ENCODE assay signal across 1 cellular context in the genomic region with DNA sequence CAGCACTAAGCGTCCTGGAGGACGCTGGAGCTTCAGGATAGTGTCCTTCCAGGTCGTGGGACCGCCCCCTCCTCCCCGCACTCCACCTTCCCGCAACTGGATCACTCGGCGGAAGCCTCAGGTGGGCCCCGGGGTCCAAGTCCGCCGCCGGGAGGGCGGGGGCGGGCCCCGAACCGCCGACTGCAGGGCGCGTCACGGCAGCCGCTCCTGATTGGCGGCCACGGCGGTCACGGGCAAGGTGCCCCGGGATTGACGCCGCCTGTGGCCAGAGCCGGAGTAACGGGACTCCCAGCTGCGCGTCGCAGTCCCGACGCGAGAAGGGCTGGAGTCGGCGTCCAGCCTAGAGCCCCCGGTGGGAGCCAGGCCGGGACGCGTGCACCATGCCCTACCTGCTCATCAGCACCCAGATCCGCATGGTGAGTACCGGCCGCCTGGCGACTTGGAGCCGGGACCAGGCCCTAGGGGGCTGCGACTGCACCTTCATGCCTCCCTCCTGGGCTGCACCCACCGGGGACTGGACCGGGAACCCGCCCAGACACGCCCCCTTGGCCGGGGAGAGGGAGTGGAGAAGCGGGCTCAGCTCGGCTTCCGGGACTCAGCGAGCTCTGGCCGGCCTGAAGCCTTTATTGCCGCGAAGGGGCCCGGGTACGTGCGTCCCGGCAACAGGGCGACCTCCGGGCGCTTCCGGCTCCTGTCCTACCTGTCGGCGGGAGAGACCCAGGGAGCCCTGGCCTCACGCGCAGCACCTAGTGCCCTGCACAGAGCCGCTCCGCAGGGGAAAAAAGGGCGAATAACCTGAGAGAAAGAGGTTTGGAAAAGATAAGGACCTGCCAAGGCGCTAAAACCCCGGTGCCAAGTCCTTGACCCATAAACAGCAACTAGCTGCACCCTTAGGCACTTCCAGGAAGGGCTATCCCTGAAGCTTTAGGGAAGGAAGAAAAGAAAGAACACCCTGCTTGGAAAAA.
TF ChIP-seq lines count a peak whose summit lies in the region.

A gene (plus strand): TSS at position 268 of the 965 bp plus-strand sequence. CDS start 113 bp downstream, at position 381.

TF ChIP-seq in HepG2, 621 proteins besides CTCF, POLR2A, EP300 and RAD21 (continued from another document and continues in another):
- TF ChIP-seq, protein P1, sequence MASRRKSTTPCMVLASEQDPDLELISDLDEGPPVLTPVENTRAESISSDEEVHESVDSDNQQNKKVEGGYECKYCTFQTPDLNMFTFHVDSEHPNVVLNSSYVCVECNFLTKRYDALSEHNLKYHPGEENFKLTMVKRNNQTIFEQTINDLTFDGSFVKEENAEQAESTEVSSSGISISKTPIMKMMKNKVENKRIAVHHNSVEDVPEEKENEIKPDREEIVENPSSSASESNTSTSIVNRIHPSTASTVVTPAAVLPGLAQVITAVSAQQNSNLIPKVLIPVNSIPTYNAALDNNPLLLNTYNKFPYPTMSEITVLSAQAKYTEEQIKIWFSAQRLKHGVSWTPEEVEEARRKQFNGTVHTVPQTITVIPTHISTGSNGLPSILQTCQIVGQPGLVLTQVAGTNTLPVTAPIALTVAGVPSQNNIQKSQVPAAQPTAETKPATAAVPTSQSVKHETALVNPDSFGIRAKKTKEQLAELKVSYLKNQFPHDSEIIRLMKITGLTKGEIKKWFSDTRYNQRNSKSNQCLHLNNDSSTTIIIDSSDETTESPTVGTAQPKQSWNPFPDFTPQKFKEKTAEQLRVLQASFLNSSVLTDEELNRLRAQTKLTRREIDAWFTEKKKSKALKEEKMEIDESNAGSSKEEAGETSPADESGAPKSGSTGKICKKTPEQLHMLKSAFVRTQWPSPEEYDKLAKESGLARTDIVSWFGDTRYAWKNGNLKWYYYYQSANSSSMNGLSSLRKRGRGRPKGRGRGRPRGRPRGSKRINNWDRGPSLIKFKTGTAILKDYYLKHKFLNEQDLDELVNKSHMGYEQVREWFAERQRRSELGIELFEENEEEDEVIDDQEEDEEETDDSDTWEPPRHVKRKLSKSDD (CRISPR knock-in tag; IDR thresholded peaks at IDR 0.05; ENCODE audit: low read depth) = peak; percentile 81
- peak; percentile 56; the same call in 1 of the 2 replicates for TF ChIP-seq ZBTB3 (CRISPR knock-in tag; IDR thresholded peaks at IDR 0.05; ENCODE audit: borderline replicate concordance, low read depth)
- TF ChIP-seq, protein P2, sequence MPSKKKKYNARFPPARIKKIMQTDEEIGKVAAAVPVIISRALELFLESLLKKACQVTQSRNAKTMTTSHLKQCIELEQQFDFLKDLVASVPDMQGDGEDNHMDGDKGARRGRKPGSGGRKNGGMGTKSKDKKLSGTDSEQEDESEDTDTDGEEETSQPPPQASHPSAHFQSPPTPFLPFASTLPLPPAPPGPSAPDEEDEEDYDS (CRISPR knock-in tag; IDR thresholded peaks at IDR 0.05) = peak; percentile 65
- no peak; the same call in 1 of the 2 replicates for TF ChIP-seq TMF1 (CRISPR knock-in tag; IDR thresholded peaks at IDR 0.05; ENCODE audit: low read depth)
- no peak for TF ChIP-seq SRSF9 (IDR thresholded peaks at IDR 0.05; ENCODE audit: borderline replicate concordance, insufficient read depth, low read depth, low read length, poor library complexity, severe bottlenecking)
- TF ChIP-seq HNF4G (IDR thresholded peaks at IDR 0.05; ENCODE audit: borderline replicate concordance, low read depth, low read length) = peak; percentile 80
- peak; percentile 74 for TF ChIP-seq HNF4G (CRISPR knock-in tag; IDR thresholded peaks at IDR 0.05; ENCODE audit: borderline replicate concordance, low read depth)
- TF ChIP-seq, protein P3, sequence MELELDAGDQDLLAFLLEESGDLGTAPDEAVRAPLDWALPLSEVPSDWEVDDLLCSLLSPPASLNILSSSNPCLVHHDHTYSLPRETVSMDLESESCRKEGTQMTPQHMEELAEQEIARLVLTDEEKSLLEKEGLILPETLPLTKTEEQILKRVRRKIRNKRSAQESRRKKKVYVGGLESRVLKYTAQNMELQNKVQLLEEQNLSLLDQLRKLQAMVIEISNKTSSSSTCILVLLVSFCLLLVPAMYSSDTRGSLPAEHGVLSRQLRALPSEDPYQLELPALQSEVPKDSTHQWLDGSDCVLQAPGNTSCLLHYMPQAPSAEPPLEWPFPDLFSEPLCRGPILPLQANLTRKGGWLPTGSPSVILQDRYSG (CRISPR knock-in tag; IDR thresholded peaks at IDR 0.05) = peak; percentile 59; the same call in 1 of the 2 replicates
- no peak for TF ChIP-seq SOX13 (IDR thresholded peaks at IDR 0.05)
- peak in 1 of 2 experiments; percentile 43; a peak in 2 of 4 replicates for TF ChIP-seq SOX13 (CRISPR knock-in tag; conservative IDR thresholded peaks at IDR 0.05 in 1 of 2, IDR thresholded peaks at IDR 0.05 in 1 of 2)
- peak; percentile 61; the same call in 1 of the 2 replicates for TF ChIP-seq NR2C2 (CRISPR knock-in tag; IDR thresholded peaks at IDR 0.05; ENCODE audit: borderline replicate concordance)
- TF ChIP-seq JUN (CRISPR knock-in tag; IDR thresholded peaks at IDR 0.05) = peak; percentile 28; the same call in 1 of the 2 replicates
- no peak for TF ChIP-seq CENPX (CRISPR knock-in tag; IDR thresholded peaks at IDR 0.05)
- TF ChIP-seq, protein P4, sequence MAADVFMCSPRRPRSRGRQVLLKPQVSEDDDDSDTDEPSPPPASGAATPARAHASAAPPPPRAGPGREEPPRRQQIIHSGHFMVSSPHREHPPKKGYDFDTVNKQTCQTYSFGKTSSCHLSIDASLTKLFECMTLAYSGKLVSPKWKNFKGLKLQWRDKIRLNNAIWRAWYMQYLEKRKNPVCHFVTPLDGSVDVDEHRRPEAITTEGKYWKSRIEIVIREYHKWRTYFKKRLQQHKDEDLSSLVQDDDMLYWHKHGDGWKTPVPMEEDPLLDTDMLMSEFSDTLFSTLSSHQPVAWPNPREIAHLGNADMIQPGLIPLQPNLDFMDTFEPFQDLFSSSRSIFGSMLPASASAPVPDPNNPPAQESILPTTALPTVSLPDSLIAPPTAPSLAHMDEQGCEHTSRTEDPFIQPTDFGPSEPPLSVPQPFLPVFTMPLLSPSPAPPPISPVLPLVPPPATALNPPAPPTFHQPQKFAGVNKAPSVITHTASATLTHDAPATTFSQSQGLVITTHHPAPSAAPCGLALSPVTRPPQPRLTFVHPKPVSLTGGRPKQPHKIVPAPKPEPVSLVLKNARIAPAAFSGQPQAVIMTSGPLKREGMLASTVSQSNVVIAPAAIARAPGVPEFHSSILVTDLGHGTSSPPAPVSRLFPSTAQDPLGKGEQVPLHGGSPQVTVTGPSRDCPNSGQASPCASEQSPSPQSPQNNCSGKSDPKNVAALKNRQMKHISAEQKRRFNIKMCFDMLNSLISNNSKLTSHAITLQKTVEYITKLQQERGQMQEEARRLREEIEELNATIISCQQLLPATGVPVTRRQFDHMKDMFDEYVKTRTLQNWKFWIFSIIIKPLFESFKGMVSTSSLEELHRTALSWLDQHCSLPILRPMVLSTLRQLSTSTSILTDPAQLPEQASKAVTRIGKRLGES (CRISPR knock-in tag; IDR thresholded peaks at IDR 0.05; ENCODE audit: borderline replicate concordance) = no peak
- TF ChIP-seq, protein P5, sequence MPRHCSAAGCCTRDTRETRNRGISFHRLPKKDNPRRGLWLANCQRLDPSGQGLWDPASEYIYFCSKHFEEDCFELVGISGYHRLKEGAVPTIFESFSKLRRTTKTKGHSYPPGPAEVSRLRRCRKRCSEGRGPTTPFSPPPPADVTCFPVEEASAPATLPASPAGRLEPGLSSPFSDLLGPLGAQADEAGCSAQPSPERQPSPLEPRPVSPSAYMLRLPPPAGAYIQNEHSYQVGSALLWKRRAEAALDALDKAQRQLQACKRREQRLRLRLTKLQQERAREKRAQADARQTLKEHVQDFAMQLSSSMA (CRISPR knock-in tag; IDR thresholded peaks at IDR 0.05) = peak; percentile 15; the same call in 1 of the 2 replicates
- TF ChIP-seq ZNF772 (CRISPR knock-in tag; IDR thresholded peaks at IDR 0.05) = peak; percentile 85; the same call in 1 of the 2 replicates
- 0 out of 2 replicates have a peak, but pooled peaks have one; percentile 46 for TF ChIP-seq ZFAT (CRISPR knock-in tag; conservative IDR thresholded peaks at IDR 0.05)
- peak; percentile 70; the same call in 1 of the 2 replicates for TF ChIP-seq YEATS2 (CRISPR knock-in tag; IDR thresholded peaks at IDR 0.05; ENCODE audit: borderline replicate concordance)
- TF ChIP-seq, protein P6, sequence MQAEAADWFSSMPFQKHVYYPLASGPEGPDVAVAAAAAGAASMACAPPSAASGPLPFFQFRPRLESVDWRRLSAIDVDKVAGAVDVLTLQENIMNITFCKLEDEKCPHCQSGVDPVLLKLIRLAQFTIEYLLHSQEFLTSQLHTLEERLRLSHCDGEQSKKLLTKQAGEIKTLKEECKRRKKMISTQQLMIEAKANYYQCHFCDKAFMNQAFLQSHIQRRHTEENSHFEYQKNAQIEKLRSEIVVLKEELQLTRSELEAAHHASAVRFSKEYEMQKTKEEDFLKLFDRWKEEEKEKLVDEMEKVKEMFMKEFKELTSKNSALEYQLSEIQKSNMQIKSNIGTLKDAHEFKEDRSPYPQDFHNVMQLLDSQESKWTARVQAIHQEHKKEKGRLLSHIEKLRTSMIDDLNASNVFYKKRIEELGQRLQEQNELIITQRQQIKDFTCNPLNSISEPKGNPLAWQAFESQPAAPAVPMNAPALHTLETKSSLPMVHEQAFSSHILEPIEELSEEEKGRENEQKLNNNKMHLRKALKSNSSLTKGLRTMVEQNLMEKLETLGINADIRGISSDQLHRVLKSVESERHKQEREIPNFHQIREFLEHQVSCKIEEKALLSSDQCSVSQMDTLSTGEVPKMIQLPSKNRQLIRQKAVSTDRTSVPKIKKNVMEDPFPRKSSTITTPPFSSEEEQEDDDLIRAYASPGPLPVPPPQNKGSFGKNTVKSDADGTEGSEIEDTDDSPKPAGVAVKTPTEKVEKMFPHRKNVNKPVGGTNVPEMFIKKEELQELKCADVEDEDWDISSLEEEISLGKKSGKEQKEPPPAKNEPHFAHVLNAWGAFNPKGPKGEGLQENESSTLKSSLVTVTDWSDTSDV (CRISPR knock-in tag; IDR thresholded peaks at IDR 0.05) = peak; percentile 66; the same call in 1 of the 2 replicates
- no peak for TF ChIP-seq ATAD3A (CRISPR knock-in tag; IDR thresholded peaks at IDR 0.05)
- TF ChIP-seq, protein P7, sequence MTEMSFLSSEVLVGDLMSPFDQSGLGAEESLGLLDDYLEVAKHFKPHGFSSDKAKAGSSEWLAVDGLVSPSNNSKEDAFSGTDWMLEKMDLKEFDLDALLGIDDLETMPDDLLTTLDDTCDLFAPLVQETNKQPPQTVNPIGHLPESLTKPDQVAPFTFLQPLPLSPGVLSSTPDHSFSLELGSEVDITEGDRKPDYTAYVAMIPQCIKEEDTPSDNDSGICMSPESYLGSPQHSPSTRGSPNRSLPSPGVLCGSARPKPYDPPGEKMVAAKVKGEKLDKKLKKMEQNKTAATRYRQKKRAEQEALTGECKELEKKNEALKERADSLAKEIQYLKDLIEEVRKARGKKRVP (CRISPR knock-in tag; IDR thresholded peaks at IDR 0.05) = no peak
- peak; percentile 85; the same call in 1 of the 2 replicates for TF ChIP-seq ZBTB7B (CRISPR knock-in tag; IDR thresholded peaks at IDR 0.05)
- TF ChIP-seq MEIS1 (CRISPR knock-in tag; IDR thresholded peaks at IDR 0.05; ENCODE audit: borderline replicate concordance) = peak; percentile 85; the same call in 1 of the 2 replicates
- TF ChIP-seq SAP130 (CRISPR knock-in tag; IDR thresholded peaks at IDR 0.05; ENCODE audit: low read depth) = peak; percentile 88
- peak; percentile 44; the same call in 1 of the 2 replicates for TF ChIP-seq ZNF317 (CRISPR knock-in tag; IDR thresholded peaks at IDR 0.05)
- TF ChIP-seq, protein P8, sequence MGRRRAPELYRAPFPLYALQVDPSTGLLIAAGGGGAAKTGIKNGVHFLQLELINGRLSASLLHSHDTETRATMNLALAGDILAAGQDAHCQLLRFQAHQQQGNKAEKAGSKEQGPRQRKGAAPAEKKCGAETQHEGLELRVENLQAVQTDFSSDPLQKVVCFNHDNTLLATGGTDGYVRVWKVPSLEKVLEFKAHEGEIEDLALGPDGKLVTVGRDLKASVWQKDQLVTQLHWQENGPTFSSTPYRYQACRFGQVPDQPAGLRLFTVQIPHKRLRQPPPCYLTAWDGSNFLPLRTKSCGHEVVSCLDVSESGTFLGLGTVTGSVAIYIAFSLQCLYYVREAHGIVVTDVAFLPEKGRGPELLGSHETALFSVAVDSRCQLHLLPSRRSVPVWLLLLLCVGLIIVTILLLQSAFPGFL (CRISPR knock-in tag; IDR thresholded peaks at IDR 0.05) = no peak
- peak; percentile 76; the same call in 1 of the 2 replicates for TF ChIP-seq ZNF614 (CRISPR knock-in tag; IDR thresholded peaks at IDR 0.05; ENCODE audit: borderline replicate concordance)
- peak; percentile 82; the same call in 1 of the 2 replicates for TF ChIP-seq AHR (CRISPR knock-in tag; IDR thresholded peaks at IDR 0.05)
- peak; percentile 83 for TF ChIP-seq ASH2L (IDR thresholded peaks at IDR 0.05; ENCODE audit: insufficient read length, low read depth, low read length)
- TF ChIP-seq ZNF326 (CRISPR knock-in tag; IDR thresholded peaks at IDR 0.05; ENCODE audit: borderline replicate concordance) = peak; percentile 63; the same call in 1 of the 2 replicates
- TF ChIP-seq TOE1 (CRISPR knock-in tag; IDR thresholded peaks at IDR 0.05) = no peak
- TF ChIP-seq ZNF329 (CRISPR knock-in tag; IDR thresholded peaks at IDR 0.05; ENCODE audit: low read depth) = peak; percentile 85
- TF ChIP-seq ZNF790 (CRISPR knock-in tag; IDR thresholded peaks at IDR 0.05; ENCODE audit: borderline replicate concordance) = no peak; the same call in 1 of the 2 replicates
- TF ChIP-seq REPIN1 (CRISPR knock-in tag; IDR thresholded peaks at IDR 0.05; ENCODE audit: borderline replicate concordance, low read depth) = 0 out of 2 replicates have a peak, but pooled peaks have one; percentile 60
- no peak; the same call in 1 of the 2 replicates for TF ChIP-seq ZNF775 (CRISPR knock-in tag; IDR thresholded peaks at IDR 0.05; ENCODE audit: borderline replicate concordance)
- peak; percentile 21 for TF ChIP-seq SNAI1 (CRISPR knock-in tag; IDR thresholded peaks at IDR 0.05; ENCODE audit: borderline replicate concordance)
- peak; percentile 70 for TF ChIP-seq ZNF501 (CRISPR knock-in tag; IDR thresholded peaks at IDR 0.05)
- peak; percentile 63 for TF ChIP-seq AGO1 (IDR thresholded peaks at IDR 0.05; ENCODE audit: low read depth, low read length, poor library complexity, severe bottlenecking)
- TF ChIP-seq SIN3A (IDR thresholded peaks at IDR 0.05; ENCODE audit: borderline replicate concordance, low read depth, low read length) = peak; percentile 85; the same call in 1 of the 2 replicates
- 0 out of 2 replicates have a peak, but pooled peaks have one; percentile 9 for TF ChIP-seq SMAD3 (CRISPR knock-in tag; IDR thresholded peaks at IDR 0.05)
- TF ChIP-seq, protein P9, sequence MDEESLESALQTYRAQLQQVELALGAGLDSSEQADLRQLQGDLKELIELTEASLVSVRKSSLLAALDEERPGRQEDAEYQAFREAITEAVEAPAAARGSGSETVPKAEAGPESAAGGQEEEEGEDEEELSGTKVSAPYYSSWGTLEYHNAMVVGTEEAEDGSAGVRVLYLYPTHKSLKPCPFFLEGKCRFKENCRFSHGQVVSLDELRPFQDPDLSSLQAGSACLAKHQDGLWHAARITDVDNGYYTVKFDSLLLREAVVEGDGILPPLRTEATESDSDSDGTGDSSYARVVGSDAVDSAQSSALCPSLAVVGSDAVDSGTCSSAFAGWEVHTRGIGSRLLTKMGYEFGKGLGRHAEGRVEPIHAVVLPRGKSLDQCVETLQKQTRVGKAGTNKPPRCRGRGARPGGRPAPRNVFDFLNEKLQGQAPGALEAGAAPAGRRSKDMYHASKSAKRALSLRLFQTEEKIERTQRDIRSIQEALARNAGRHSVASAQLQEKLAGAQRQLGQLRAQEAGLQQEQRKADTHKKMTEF (CRISPR knock-in tag; IDR thresholded peaks at IDR 0.05) = peak; percentile 98
- peak; percentile 62; the same call in 1 of the 2 replicates for TF ChIP-seq ZNF616 (CRISPR knock-in tag; IDR thresholded peaks at IDR 0.05; ENCODE audit: low read depth)
- TF ChIP-seq MEIS2 (CRISPR knock-in tag; IDR thresholded peaks at IDR 0.05) = peak; percentile 81; the same call in 1 of the 2 replicates
